ENCODE assay signal across 19 cellular contexts in genomic region chr19:21947775-21948174, GRCh38.
A peak's percentile ranks its signal among the peaks of the same experiment; 100 is the strongest.
DNase-seq lines count a peak whose midpoint lies in the region; ATAC-seq and TF ChIP-seq lines count a peak whose summit lies in the region.
"Had no signal": no experiment of that assay in that cellular context is flagged by ENCODE, and none has a peak within 500 bp of the region (broad histone marks: within the 10 kb centered on the region; RNA-seq: fewer than 3 reads in every experiment).

No MANE protein-coding gene starts in this region.

- TF ChIP-seq CTCF in cardiac muscle cell (IDR thresholded peaks at IDR 0.05; ENCODE audit: low read depth, low read length) (no peak), heart right ventricle (IDR thresholded peaks at IDR 0.05) (no peak), fibroblast of lung (conservative IDR thresholded peaks at IDR 0.05 in 1 of 2, IDR thresholded peaks at IDR 0.05 in 1 of 2; ENCODE audit: low read depth in 1 of 2, low read length in 2 of 2) (no peak)

- H3K79me2 ChIP-seq in fibroblast of lung (ENCODE audit: control insufficient read depth, insufficient read depth, low read length) = no peaks in the 10 kb centered on the region
- H3K79me2 ChIP-seq: hepatocyte had no signal

- no peak overlapping the region for H3K4me2 ChIP-seq in fibroblast of lung (ENCODE audit: extremely low read depth, insufficient read depth, low read length)
- H3K4me2 ChIP-seq: hepatocyte had no signal

- H3K9me3 ChIP-seq in cardiac muscle cell (ENCODE audit: low read depth) = no peaks in the 10 kb centered on the region
- H3K9me3 ChIP-seq in heart right ventricle = peaks cover 2 to 100% (median 54%) of the 10 kb centered on the region in 11 donors
- H3K9me3 ChIP-seq in fibroblast of lung (ENCODE audit: control insufficient read depth, insufficient read depth, low read depth, low read length) = no peaks in the 10 kb centered on the region

- H3K9ac ChIP-seq in fibroblast of lung (ENCODE audit: insufficient read depth, low read length) = no peak overlapping the region

- H3K27ac ChIP-seq in cardiac muscle cell (no peak overlapping the region), heart right ventricle (no peak overlapping the region), fibroblast of lung (ENCODE audit: insufficient read depth, low read length) (no peak overlapping the region)
- H3K27ac ChIP-seq: hepatocyte, right atrium auricular region, vagina had no signal

- H2AFZ ChIP-seq in fibroblast of lung (ENCODE audit: low read length) = no peak overlapping the region
- H2AFZ ChIP-seq: hepatocyte had no signal

- H3K27me3 ChIP-seq in cardiac muscle cell (no peaks in the 10 kb centered on the region), heart right ventricle (no peaks in the 10 kb centered on the region), fibroblast of lung (ENCODE audit: control insufficient read depth, insufficient read depth, low read length) (no peaks in the 10 kb centered on the region)
- H3K27me3 ChIP-seq: hepatocyte, right atrium auricular region, vagina had no signal

- no peaks in the 10 kb centered on the region for H3K4me1 ChIP-seq in cardiac muscle cell (ENCODE audit: low read depth)
- no peaks in the 10 kb centered on the region for H3K4me1 ChIP-seq in heart right ventricle
- H3K4me1 ChIP-seq in fibroblast of lung (ENCODE audit: control insufficient read depth, extremely low read depth, insufficient read depth, low read length) = no peaks in the 10 kb centered on the region
- H3K4me1 ChIP-seq: right atrium auricular region, vagina had no signal

- ATAC-seq in heart right ventricle (no peak), HG03108 (IDR thresholded peaks at IDR 0.05; ENCODE audit: unreplicated experiment) (no peak), HG02981 (IDR thresholded peaks at IDR 0.05; ENCODE audit: unreplicated experiment) (no peak)
- ATAC-seq: left colon, Panc1 had no signal

- 71 to 72% methylated on average over 8 of the region's 8 CpGs for WGBS in heart right ventricle, 2 donors

- H3K4me3 ChIP-seq in cardiac muscle cell (no peak overlapping the region), heart right ventricle (no peak overlapping the region), fibroblast of lung (replicated peaks in 1 of 4; ENCODE audit: control extremely low read depth in 1 of 4, insufficient read depth in 1 of 4, low read depth in 3 of 4, low read length in 4 of 4) (no peak overlapping the region)
- H3K4me3 ChIP-seq: hepatocyte, right atrium auricular region had no signal

- H3K36me3 ChIP-seq in cardiac muscle cell (no peaks in the 10 kb centered on the region), heart right ventricle (peaks cover 0 to 8% (median 0%) of the 10 kb centered on the region in 9 donors), fibroblast of lung (ENCODE audit: control insufficient read depth, insufficient read depth, low read length) (no peaks in the 10 kb centered on the region)
- H3K36me3 ChIP-seq: right atrium auricular region had no signal

- intact Hi-C loops in heart right ventricle (cut with DNase I) (no loop called here), head of caudate nucleus (cut with DNase I) (no loop called here)

- no peaks in the 10 kb centered on the region for H4K20me1 ChIP-seq in fibroblast of lung (ENCODE audit: control insufficient read depth, extremely low read depth, insufficient read depth, low read length)

- DNase-seq in cardiac muscle cell (ENCODE audit: low read depth in 1 of 2, low spot score in 1 of 2) = peak; percentile 0 to 2
- DNase-seq in heart right ventricle = no peak
- DNase-seq in OCI-M1 (lab: John Stamatoyannopoulos, UW) = peak; percentile 29
- DNase-seq in fibroblast of lung (ENCODE audit: low read depth in 2 of 2) = peak; percentile 6 to 14
- DNase-seq in head of caudate nucleus = no peak
- DNase-seq in SW 1271 (lab: John Stamatoyannopoulos, UW) = no peak
- DNase-seq: CD8-positive, alpha-beta memory T cell; H9; left colon; MM.1S; NCI-H187 treated with DMSO at 0.1 percent for 48 hours; NCI-H524; occipital lobe had no signal

Comparison
In these comparisons a context has a peak if more than half of its experiments do, and no peak if none do; other contexts are left out.
1. DNase-seq: peak in cardiac muscle cell (2 of 2), OCI-M1 (single experiment) and fibroblast of lung (2 of 2); none in heart right ventricle (0 of 2), head of caudate nucleus (0 of 42) and SW 1271 (0 of 2).